In the genomic region with DNA sequence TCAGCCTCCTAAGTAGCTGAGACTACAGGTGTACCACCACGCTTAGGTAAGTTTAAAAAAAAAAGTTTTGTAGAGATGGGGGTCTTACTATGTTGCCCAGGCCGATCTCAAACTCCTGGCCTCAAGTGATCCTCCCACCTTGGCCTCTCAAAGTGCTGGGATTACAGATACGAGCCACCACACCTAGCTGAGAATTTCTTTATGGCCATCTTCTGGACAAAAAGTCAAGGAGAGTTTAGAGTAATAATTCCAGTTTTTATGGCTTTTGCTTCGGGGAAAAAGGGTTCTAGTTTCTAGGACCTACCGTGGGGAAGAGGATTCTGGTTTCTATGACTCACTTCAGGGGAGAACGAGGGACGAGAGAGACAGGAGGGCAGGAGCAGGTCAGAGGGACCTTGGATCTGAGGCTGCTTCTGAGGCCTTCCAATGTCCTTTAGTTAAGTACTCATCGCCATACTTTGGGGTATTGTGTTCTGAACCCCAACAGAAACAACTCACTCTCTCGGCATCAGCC, we compare ENCODE assay signal across 1 cellular context.
TF ChIP-seq lines count a peak whose summit lies in the region.

No MANE protein-coding gene starts in this region.

TF ChIP-seq in GM12878, 131 proteins besides CTCF, POLR2A, EP300 and RAD21 (continued from another document):
- TF ChIP-seq SUZ12 (IDR thresholded peaks at IDR 0.05; ENCODE audit: unreplicated experiment), result no peak
- TF ChIP-seq TBL1XR1 (IDR thresholded peaks at IDR 0.05; ENCODE audit: low read depth, low read length), result no peak
- no peak for TF ChIP-seq MYC (IDR thresholded peaks at IDR 0.05; ENCODE audit: insufficient read depth, insufficient read length, insufficient replicate concordance, low read length, severe bottlenecking)
- TF ChIP-seq RUNX3 (IDR thresholded peaks at IDR 0.05; ENCODE audit: low read length), result no peak
- TF ChIP-seq, protein P1, sequence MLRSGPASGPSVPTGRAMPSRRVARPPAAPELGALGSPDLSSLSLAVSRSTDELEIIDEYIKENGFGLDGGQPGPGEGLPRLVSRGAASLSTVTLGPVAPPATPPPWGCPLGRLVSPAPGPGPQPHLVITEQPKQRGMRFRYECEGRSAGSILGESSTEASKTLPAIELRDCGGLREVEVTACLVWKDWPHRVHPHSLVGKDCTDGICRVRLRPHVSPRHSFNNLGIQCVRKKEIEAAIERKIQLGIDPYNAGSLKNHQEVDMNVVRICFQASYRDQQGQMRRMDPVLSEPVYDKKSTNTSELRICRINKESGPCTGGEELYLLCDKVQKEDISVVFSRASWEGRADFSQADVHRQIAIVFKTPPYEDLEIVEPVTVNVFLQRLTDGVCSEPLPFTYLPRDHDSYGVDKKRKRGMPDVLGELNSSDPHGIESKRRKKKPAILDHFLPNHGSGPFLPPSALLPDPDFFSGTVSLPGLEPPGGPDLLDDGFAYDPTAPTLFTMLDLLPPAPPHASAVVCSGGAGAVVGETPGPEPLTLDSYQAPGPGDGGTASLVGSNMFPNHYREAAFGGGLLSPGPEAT (IDR thresholded peaks at IDR 0.05; ENCODE audit: low read depth), result no peak
- TF ChIP-seq EZH2 (IDR thresholded peaks at IDR 0.05; ENCODE audit: borderline replicate concordance, control insufficient read depth, low read depth, low read length), result no peak
- TF ChIP-seq, protein P2, sequence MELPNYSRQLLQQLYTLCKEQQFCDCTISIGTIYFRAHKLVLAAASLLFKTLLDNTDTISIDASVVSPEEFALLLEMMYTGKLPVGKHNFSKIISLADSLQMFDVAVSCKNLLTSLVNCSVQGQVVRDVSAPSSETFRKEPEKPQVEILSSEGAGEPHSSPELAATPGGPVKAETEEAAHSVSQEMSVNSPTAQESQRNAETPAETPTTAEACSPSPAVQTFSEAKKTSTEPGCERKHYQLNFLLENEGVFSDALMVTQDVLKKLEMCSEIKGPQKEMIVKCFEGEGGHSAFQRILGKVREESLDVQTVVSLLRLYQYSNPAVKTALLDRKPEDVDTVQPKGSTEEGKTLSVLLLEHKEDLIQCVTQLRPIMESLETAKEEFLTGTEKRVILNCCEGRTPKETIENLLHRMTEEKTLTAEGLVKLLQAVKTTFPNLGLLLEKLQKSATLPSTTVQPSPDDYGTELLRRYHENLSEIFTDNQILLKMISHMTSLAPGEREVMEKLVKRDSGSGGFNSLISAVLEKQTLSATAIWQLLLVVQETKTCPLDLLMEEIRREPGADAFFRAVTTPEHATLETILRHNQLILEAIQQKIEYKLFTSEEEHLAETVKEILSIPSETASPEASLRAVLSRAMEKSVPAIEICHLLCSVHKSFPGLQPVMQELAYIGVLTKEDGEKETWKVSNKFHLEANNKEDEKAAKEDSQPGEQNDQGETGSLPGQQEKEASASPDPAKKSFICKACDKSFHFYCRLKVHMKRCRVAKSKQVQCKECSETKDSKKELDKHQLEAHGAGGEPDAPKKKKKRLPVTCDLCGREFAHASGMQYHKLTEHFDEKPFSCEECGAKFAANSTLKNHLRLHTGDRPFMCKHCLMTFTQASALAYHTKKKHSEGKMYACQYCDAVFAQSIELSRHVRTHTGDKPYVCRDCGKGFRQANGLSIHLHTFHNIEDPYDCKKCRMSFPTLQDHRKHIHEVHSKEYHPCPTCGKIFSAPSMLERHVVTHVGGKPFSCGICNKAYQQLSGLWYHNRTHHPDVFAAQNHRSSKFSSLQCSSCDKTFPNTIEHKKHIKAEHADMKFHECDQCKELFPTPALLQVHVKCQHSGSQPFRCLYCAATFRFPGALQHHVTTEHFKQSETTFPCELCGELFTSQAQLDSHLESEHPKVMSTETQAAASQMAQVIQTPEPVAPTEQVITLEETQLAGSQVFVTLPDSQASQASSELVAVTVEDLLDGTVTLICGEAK (IDR thresholded peaks at IDR 0.05; ENCODE audit: borderline replicate concordance), result no peak
- TF ChIP-seq SMAD1 (IDR thresholded peaks at IDR 0.05; ENCODE audit: low read depth, partially characterized antibody), result no peak
